In genomic region chr5:59596586-59597348, GRCh38 we compare ENCODE assay signal across 15 cellular contexts.
DNase-seq lines count a peak whose midpoint lies in the region; TF ChIP-seq lines count a peak whose summit lies in the region.
"Had no signal": no experiment of that assay in that cellular context is flagged by ENCODE, and none has a peak within 500 bp of the region (broad histone marks: within the 10 kb centered on the region; RNA-seq: fewer than 3 reads in every experiment).

No MANE protein-coding gene starts in this region.

- no peak overlapping the region for H3K4ac ChIP-seq in mesendoderm (ENCODE audit: low read depth, low read length)

- WGBS in mesendoderm (ENCODE audit: extremely low coverage, insufficient coverage, low lambda C conversion rate), result no CpG with 5 or more reads among the region's 2 CpGs

- CTCF ChIA-PET in activated CD4-positive, alpha-beta T cell treated with anti-CD3 and anti-CD28 coated beads, Interleukin-2, amount 10 ng/mL, durations not matched to agents 7 days and 5 days (lab: Charles Lee), result no interaction called here

- H3K4me3 ChIP-seq in brain microvascular endothelial cell (ENCODE audit: low read depth, low read length), result no peak overlapping the region
- no peak overlapping the region for H3K4me3 ChIP-seq in mesendoderm (ENCODE audit: low read length)
- H3K4me3 ChIP-seq: stomach had no signal

- TF ChIP-seq CTCF in brain microvascular endothelial cell (IDR thresholded peaks at IDR 0.05; ENCODE audit: low read depth, low read length, missing control alignments) (no peak), GM13977 (IDR thresholded peaks at IDR 0.05; ENCODE audit: extremely low read depth, insufficient read depth, missing control alignments) (no peak)

- H3K23ac ChIP-seq in mesendoderm (ENCODE audit: low read length), result no peak overlapping the region

- POLR2A ChIA-PET in activated CD4-positive, alpha-beta T cell treated with anti-CD3 and anti-CD28 coated beads, Interleukin-2, amount 10 ng/mL, durations not matched to agents 7 days and 5 days (lab: Charles Lee), result no interaction called here

- no peaks in the 10 kb centered on the region for H3K4me1 ChIP-seq in mesendoderm (ENCODE audit: control insufficient read depth, low read depth, low read length)

- no peak overlapping the region for H2BK120ac ChIP-seq in mesendoderm (ENCODE audit: low read depth, low read length)

- no peak overlapping the region for H4K8ac ChIP-seq in mesendoderm (ENCODE audit: low read depth, low read length)

- no peak overlapping the region for H3K56ac ChIP-seq in mesendoderm (ENCODE audit: low read length)

- H3K9ac ChIP-seq in mesendoderm (ENCODE audit: low read length), result no peak overlapping the region

- peaks cover 2% of the 10 kb centered on the region for H3K9me3 Mint-ChIP-seq in activated CD4-positive, alpha-beta T cell treated with anti-CD3 and anti-CD28 coated beads, Interleukin-2, amount 10 ng/mL, durations not matched to agents 7 days and 5 days
- H3K9me3 Mint-ChIP-seq: CD8-positive, alpha-beta T cell had no signal

- no peaks in the 10 kb centered on the region for H3K36me3 Mint-ChIP-seq in activated CD4-positive, alpha-beta T cell treated with anti-CD3 and anti-CD28 coated beads, Interleukin-2, amount 10 ng/mL, durations not matched to agents 7 days and 5 days (ENCODE audit: low read depth)
- H3K36me3 Mint-ChIP-seq: activated naive CD8-positive, alpha-beta T cell treated with anti-CD3 and anti-CD28 coated beads for 36 hours; CD8-positive, alpha-beta T cell; T-cell had no signal

- H3K4me1 Mint-ChIP-seq in activated CD4-positive, alpha-beta T cell treated with anti-CD3 and anti-CD28 coated beads, Interleukin-2, amount 10 ng/mL, durations not matched to agents 7 days and 5 days, result peaks cover 9% of the 10 kb centered on the region

- H3K36me3 ChIP-seq in brain microvascular endothelial cell (replicated peaks) (no peaks in the 10 kb centered on the region), mesendoderm (ENCODE audit: control insufficient read depth, insufficient read depth, low read length) (no peaks in the 10 kb centered on the region)
- H3K36me3 ChIP-seq: stomach had no signal

- no peak overlapping the region for H3K27ac Mint-ChIP-seq in activated CD4-positive, alpha-beta T cell treated with anti-CD3 and anti-CD28 coated beads, Interleukin-2, amount 10 ng/mL, durations not matched to agents 7 days and 5 days
- H3K27ac Mint-ChIP-seq: activated naive CD8-positive, alpha-beta T cell treated with anti-CD3 and anti-CD28 coated beads for 36 hours; CD8-positive, alpha-beta T cell; T-cell had no signal

- H3K79me1 ChIP-seq in mesendoderm (ENCODE audit: low read length), result no peaks in the 10 kb centered on the region

- no peaks in the 10 kb centered on the region for H3K79me2 ChIP-seq in mesendoderm (ENCODE audit: control insufficient read depth, insufficient read depth, low read length)

- H2AK5ac ChIP-seq in mesendoderm (ENCODE audit: low read length), result no peak overlapping the region

- DNase-seq in DMS53 treated with DMSO at 0.1 percent for 48 hours (lab: John Stamatoyannopoulos, UW; ENCODE audit: unreplicated experiment) (peak; percentile 25), NCI-H460 (ENCODE audit: extremely low read depth, low read depth) (peak; percentile 19), brain microvascular endothelial cell (no peak), mesendoderm (no peak), NK-92 (lab: John Stamatoyannopoulos, UW; ENCODE audit: unreplicated experiment) (no peak), GM13977 (ENCODE audit: low spot score) (no peak)
- no peak for DNase-seq in central memory CD4-positive, alpha-beta T cell
- DNase-seq in activated CD4-positive, alpha-beta T cell treated with anti-CD3 and anti-CD28 coated beads, Interleukin-2, amount 10 ng/mL, durations not matched to agents 7 days and 5 days, result no peak
- DNase-seq: activated naive CD8-positive, alpha-beta T cell treated with anti-CD3 and anti-CD28 coated beads for 36 hours; CD8-positive, alpha-beta T cell; kidney; NCI-H345; stimulated activated CD4-positive, alpha-beta T cell treated with anti-CD3 and anti-CD28 coated beads, Interleukin-2, amount 100 ng/mL, for 24 hours; stomach; T-cell had no signal

- no peak overlapping the region for H3K4me3 Mint-ChIP-seq in activated CD4-positive, alpha-beta T cell treated with anti-CD3 and anti-CD28 coated beads, Interleukin-2, amount 10 ng/mL, durations not matched to agents 7 days and 5 days
- H3K4me3 Mint-ChIP-seq: activated naive CD8-positive, alpha-beta T cell treated with anti-CD3 and anti-CD28 coated beads for 36 hours; CD8-positive, alpha-beta T cell; T-cell had no signal

- peaks cover 5% of the 10 kb centered on the region for H3K27me3 Mint-ChIP-seq in activated CD4-positive, alpha-beta T cell treated with anti-CD3 and anti-CD28 coated beads, Interleukin-2, amount 10 ng/mL, durations not matched to agents 7 days and 5 days
- H3K27me3 Mint-ChIP-seq: T-cell had no signal

- no peak overlapping the region for H2BK5ac ChIP-seq in mesendoderm (ENCODE audit: low read length)

- no peak overlapping the region for H3K18ac ChIP-seq in mesendoderm (ENCODE audit: low read length)

- in situ Hi-C loops in brain microvascular endothelial cell (cut with HindIII; ENCODE audit: low pct_ligation_motif_present, low sequenced_read_pairs) (no loop called here), GM13977 (cut with MboI; ENCODE audit: low pct_unique_long_range_greater_than_20kb, low sequenced_read_pairs, unreplicated experiment) (no loop called here)

- no peak overlapping the region for H3K4me2 ChIP-seq in mesendoderm (ENCODE audit: low read length)

- H3K27ac ChIP-seq in brain microvascular endothelial cell, result peak overlapping the region; percentile 83
- H3K27ac ChIP-seq in mesendoderm (ENCODE audit: low read depth, low read length), result no peak overlapping the region

- no peak overlapping the region for H4K5ac ChIP-seq in mesendoderm (ENCODE audit: low read length)

- peak overlapping the region; percentile 74 for H2BK15ac ChIP-seq in mesendoderm (replicated peaks; ENCODE audit: low read depth)

- H3K27me3 ChIP-seq in brain microvascular endothelial cell (replicated peaks) (no peaks in the 10 kb centered on the region), mesendoderm (ENCODE audit: insufficient read depth, low read length, poor library complexity) (no peaks in the 10 kb centered on the region)
- H3K27me3 ChIP-seq: stomach had no signal

Comparison
In these comparisons a context has a peak if more than half of its experiments do, and no peak if none do; other contexts are left out.
1. DNase-seq: peak in DMS53 treated with DMSO at 0.1 percent for 48 hours (single experiment) and NCI-H460 (single experiment); none in brain microvascular endothelial cell (single experiment), mesendoderm (single experiment), NK-92 (single experiment), central memory CD4-positive, alpha-beta T cell (single experiment), activated CD4-positive, alpha-beta T cell treated with anti-CD3 and anti-CD28 coated beads, Interleukin-2, amount 10 ng/mL, durations not matched to agents 7 days and 5 days (single experiment) and GM13977 (single experiment).